In genomic region chr2:25310965-25311865, GRCh38 we compare ENCODE assay signal across 1 cellular context.
TF ChIP-seq lines count a peak whose summit lies in the region.

No MANE protein-coding gene starts in this region.

TF ChIP-seq in SK-N-SH, 30 proteins besides CTCF, POLR2A, EP300 and RAD21 (continued from another document):
- no peak for TF ChIP-seq FOXM1 (IDR thresholded peaks at IDR 0.05; ENCODE audit: low read depth)
- TF ChIP-seq FOSL2 (IDR thresholded peaks at IDR 0.05; ENCODE audit: borderline replicate concordance, low read depth): no peak
- TF ChIP-seq IRF3 (IDR thresholded peaks at IDR 0.05; ENCODE audit: low read depth, low read length): no peak
- TF ChIP-seq USF1 (IDR thresholded peaks at IDR 0.05; ENCODE audit: borderline replicate concordance, low read depth): no peak
- peak; percentile 39; the same call in 1 of the 2 replicates for TF ChIP-seq USF2 (IDR thresholded peaks at IDR 0.05; ENCODE audit: borderline replicate concordance, low read depth, low read length)
- no peak for TF ChIP-seq POLR2AphosphoS5 (IDR thresholded peaks at IDR 0.05; ENCODE audit: low read depth, low read length)
- no peak for TF ChIP-seq JUND (IDR thresholded peaks at IDR 0.05)
- no peak for TF ChIP-seq REST (IDR thresholded peaks at IDR 0.05; ENCODE audit: low read depth, low read length)
